In genomic region chr5:95615164-95615467, GRCh38 we compare ENCODE assay signal across 1 cellular context.
A peak's percentile ranks its signal among the peaks of the same experiment; 100 is the strongest.
TF ChIP-seq lines count a peak whose summit lies in the region.

No MANE protein-coding gene starts in this region.

TF ChIP-seq in GM12878, 131 proteins besides CTCF, POLR2A, EP300 and RAD21 (continued from another document and continues in another):
- TF ChIP-seq REST (IDR thresholded peaks at IDR 0.05; ENCODE audit: low read depth, low read length), result no peak
- peak; percentile 89 for TF ChIP-seq BCL11A (IDR thresholded peaks at IDR 0.05; ENCODE audit: low read depth, low read length)
- peak; percentile 84 for TF ChIP-seq ZNF217 (IDR thresholded peaks at IDR 0.05)
- TF ChIP-seq CHD4 (IDR thresholded peaks at IDR 0.05), result no peak
- no peak for TF ChIP-seq IRF3 (IDR thresholded peaks at IDR 0.05)
- 0 out of 2 replicates have a peak, but pooled peaks have one; percentile 43 for TF ChIP-seq TCF12 (IDR thresholded peaks at IDR 0.05; ENCODE audit: low read depth, low read length)
- peak; percentile 70 for TF ChIP-seq SKIL (IDR thresholded peaks at IDR 0.05; ENCODE audit: low read depth, poor library complexity, severe bottlenecking)
- TF ChIP-seq ATF2 (IDR thresholded peaks at IDR 0.05; ENCODE audit: low read length), result peak; percentile 94
- TF ChIP-seq MEF2A (IDR thresholded peaks at IDR 0.05; ENCODE audit: insufficient read depth, low read depth, low read length), result peak; percentile 98
- peak; percentile 72 for TF ChIP-seq BCL3 (IDR thresholded peaks at IDR 0.05; ENCODE audit: borderline replicate concordance, insufficient read depth, low read depth, low read length, poor library complexity, severe bottlenecking)
- TF ChIP-seq RUNX3 (IDR thresholded peaks at IDR 0.05; ENCODE audit: low read length), result peak; percentile 73
- no peak for TF ChIP-seq HSF1 (IDR thresholded peaks at IDR 0.05; ENCODE audit: low read depth, low read length)
- TF ChIP-seq MEF2B (IDR thresholded peaks at IDR 0.05; ENCODE audit: partially characterized antibody, poor library complexity, severe bottlenecking), result peak; percentile 97
- peak; percentile 55; the same call in 1 of the 2 replicates for TF ChIP-seq ATF7 (IDR thresholded peaks at IDR 0.05; ENCODE audit: low read depth)
- 0 out of 2 replicates have a peak, but pooled peaks have one; percentile 46 for TF ChIP-seq PML (IDR thresholded peaks at IDR 0.05; ENCODE audit: low read length)
- TF ChIP-seq RAD51 (IDR thresholded peaks at IDR 0.05), result 0 out of 2 replicates have a peak, but pooled peaks have one; percentile 23
- TF ChIP-seq DPF2 (IDR thresholded peaks at IDR 0.05), result peak; percentile 98
- peak; percentile 99 for TF ChIP-seq IKZF1 (conservative IDR thresholded peaks at IDR 0.05)
- no peak for TF ChIP-seq CEBPZ (IDR thresholded peaks at IDR 0.05; ENCODE audit: low read depth, low read length)
- no peak for TF ChIP-seq USF2 (IDR thresholded peaks at IDR 0.05; ENCODE audit: borderline replicate concordance, low read depth, low read length)
- TF ChIP-seq ZBTB11 (CRISPR knock-in tag; IDR thresholded peaks at IDR 0.05), result no peak
- TF ChIP-seq BMI1 (IDR thresholded peaks at IDR 0.05; ENCODE audit: borderline replicate concordance), result peak; percentile 87
- 0 out of 2 replicates have a peak, but pooled peaks have one; percentile 33 for TF ChIP-seq ZSCAN29 (IDR thresholded peaks at IDR 0.05)
- no peak for TF ChIP-seq NRF1 (conservative IDR thresholded peaks at IDR 0.05; ENCODE audit: low read depth, low read length)
- TF ChIP-seq BHLHE40 (IDR thresholded peaks at IDR 0.05; ENCODE audit: borderline replicate concordance in 1 of 2, low read depth in 2 of 2, low read length in 1 of 2), result peak in 1 of 2 experiments; percentile 22; a peak in 1 of 4 replicates
- TF ChIP-seq FOXM1 (IDR thresholded peaks at IDR 0.05; ENCODE audit: low read depth, low read length), result peak; percentile 92; the same call in 1 of the 2 replicates
- no peak for TF ChIP-seq SP1 (IDR thresholded peaks at IDR 0.05; ENCODE audit: low read depth, low read length)
- 0 out of 2 replicates have a peak, but pooled peaks have one; percentile 55 for TF ChIP-seq TBL1XR1 (IDR thresholded peaks at IDR 0.05; ENCODE audit: low read depth, low read length)
- peak; percentile 98 for TF ChIP-seq NFIC (IDR thresholded peaks at IDR 0.05; ENCODE audit: low read depth, low read length)
- TF ChIP-seq RBBP5 (conservative IDR thresholded peaks at IDR 0.05), result no peak
- peak; percentile 100 for TF ChIP-seq IKZF2 (IDR thresholded peaks at IDR 0.05)
- peak; percentile 84; the same call in 1 of the 2 replicates for TF ChIP-seq IRF4 (IDR thresholded peaks at IDR 0.05; ENCODE audit: low read depth, low read length)
- peak; percentile 45; the same call in 1 of the 2 replicates for TF ChIP-seq NBN (IDR thresholded peaks at IDR 0.05)
- no peak for TF ChIP-seq HDAC2 (IDR thresholded peaks at IDR 0.05)
- 0 out of 3 replicates have a peak, but pooled peaks have one; percentile 25 for TF ChIP-seq POU2F2 (IDR thresholded peaks at IDR 0.05; ENCODE audit: borderline replicate concordance, low read depth, low read length)
- TF ChIP-seq POLR2AphosphoS2 (IDR thresholded peaks at IDR 0.05; ENCODE audit: low read depth, low read length), result no peak
- TF ChIP-seq EED (IDR thresholded peaks at IDR 0.05; ENCODE audit: low read depth), result peak; percentile 97
- TF ChIP-seq LARP7 (IDR thresholded peaks at IDR 0.05), result no peak
- TF ChIP-seq KLF5 (IDR thresholded peaks at IDR 0.05; ENCODE audit: partially characterized antibody), result no peak
- no peak for TF ChIP-seq MAX (IDR thresholded peaks at IDR 0.05; ENCODE audit: low read depth, low read length)
